Comparison of ENCODE assay signal across 30 cellular contexts in genomic region chr1:226560243-226560642, GRCh38. TPM values are rescaled to one million over a fixed set of nuclear protein-coding genes. Genes with fewer than 3 reads are reported as not detected.
"Had no signal": no experiment of that assay in that cellular context is flagged by ENCODE, and none has a peak within 500 bp of the region (broad histone marks: within the 10 kb centered on the region; RNA-seq: fewer than 3 reads in every experiment).

No MANE protein-coding gene starts in this region.

- H3K4me3 Mint-ChIP-seq: activated B cell treated with CpG ODN at 0.5 μM for 24 hours; activated CD4-positive, alpha-beta memory T cell treated with anti-CD3 and anti-CD28 coated beads, Interleukin-2, amount 10 ng/mL, durations not matched to agents 7 days and 5 days; activated CD4-positive, alpha-beta T cell treated with anti-CD3 and anti-CD28 coated beads, Interleukin-2, amount 10 ng/mL, durations not matched to agents 24 days and 14 days; activated naive CD4-positive, alpha-beta T cell treated with anti-CD3 and anti-CD28 coated beads, Interleukin-2, amount 10 ng/mL, durations not matched to agents 7 days and 5 days; activated naive CD8-positive, alpha-beta T cell treated with anti-CD3 and anti-CD28 coated beads, Interleukin-2, amount 10 ng/mL, durations not matched to agents 7 days and 5 days; activated T-cell treated with anti-CD3 and anti-CD28 coated beads, Interleukin-2, amount 50 U/mL, for 4 hours; activated T-helper 17 cell treated with anti-CD3 and anti-CD28 coated beads, Interleukin-2, amount 50 U/mL, for 72 hours; brain; dendritic cell treated with granulocyte-macrophage colony-stimulating factor and Interleukin-4, amounts not matched to agents 40 ng/mL and 50 ng/mL, for 4 days; endodermal cell; T-helper 17 cell; T-helper 2 cell treated with Interferon-gamma antibody and Interleukin-4, amounts not matched to agents 5 μg/mL and 100 μg/mL, for 36 hours had no signal

- H3K9me3 Mint-ChIP-seq: activated B cell treated with CpG ODN at 0.5 μM for 24 hours; activated CD4-positive, alpha-beta memory T cell treated with anti-CD3 and anti-CD28 coated beads, Interleukin-2, amount 10 ng/mL, durations not matched to agents 7 days and 5 days; activated CD4-positive, alpha-beta T cell treated with anti-CD3 and anti-CD28 coated beads, Interleukin-2, amount 10 ng/mL, durations not matched to agents 24 days and 14 days; activated naive CD4-positive, alpha-beta T cell treated with anti-CD3 and anti-CD28 coated beads, Interleukin-2, amount 10 ng/mL, durations not matched to agents 7 days and 5 days; activated naive CD4-positive, alpha-beta T cell treated with anti-CD3 and anti-CD28 coated beads, Interleukin-2, amount 50 U/mL, for 72 hours; activated naive CD8-positive, alpha-beta T cell treated with anti-CD3 and anti-CD28 coated beads, Interleukin-2, amount 10 ng/mL, durations not matched to agents 7 days and 5 days; activated T-cell treated with anti-CD3 and anti-CD28 coated beads, Interleukin-2, amount 50 U/mL, for 4 hours; activated T-helper 17 cell treated with anti-CD3 and anti-CD28 coated beads, Interleukin-2, amount 50 U/mL, for 72 hours; dendritic cell treated with granulocyte-macrophage colony-stimulating factor and Interleukin-4, amounts not matched to agents 40 ng/mL and 50 ng/mL, for 4 days; endodermal cell; T-helper 2 cell treated with Interferon-gamma antibody and Interleukin-4, amounts not matched to agents 5 μg/mL and 100 μg/mL, for 36 hours had no signal

- H3K27ac Mint-ChIP-seq: activated B cell treated with CpG ODN at 0.5 μM for 24 hours; activated CD4-positive, alpha-beta memory T cell treated with anti-CD3 and anti-CD28 coated beads, Interleukin-2, amount 10 ng/mL, durations not matched to agents 7 days and 5 days; activated CD4-positive, alpha-beta T cell treated with anti-CD3 and anti-CD28 coated beads, Interleukin-2, amount 10 ng/mL, durations not matched to agents 24 days and 14 days; activated naive CD4-positive, alpha-beta T cell treated with anti-CD3 and anti-CD28 coated beads, Interleukin-2, amount 10 ng/mL, durations not matched to agents 7 days and 5 days; activated naive CD4-positive, alpha-beta T cell treated with anti-CD3 and anti-CD28 coated beads, Interleukin-2, amount 50 U/mL, for 72 hours; activated naive CD8-positive, alpha-beta T cell treated with anti-CD3 and anti-CD28 coated beads, Interleukin-2, amount 10 ng/mL, durations not matched to agents 7 days and 5 days; activated T-helper 17 cell treated with anti-CD3 and anti-CD28 coated beads, Interleukin-2, amount 50 U/mL, for 72 hours; brain; dendritic cell treated with granulocyte-macrophage colony-stimulating factor and Interleukin-4, amounts not matched to agents 40 ng/mL and 50 ng/mL, for 4 days; endodermal cell; T-helper 17 cell; T-helper 2 cell treated with Interferon-gamma antibody and Interleukin-4, amounts not matched to agents 5 μg/mL and 100 μg/mL, for 36 hours had no signal

- H3K4me3 ChIP-seq: ascending aorta, breast epithelium, cardiac muscle cell, colonic mucosa, dorsolateral prefrontal cortex had no signal

- H3K9me3 ChIP-seq: ascending aorta, breast epithelium, colonic mucosa had no signal

- DNase-seq: activated B cell treated with CpG ODN at 0.5 μM for 24 hours; activated CD4-positive, alpha-beta memory T cell treated with anti-CD3 and anti-CD28 coated beads, Interleukin-2, amount 10 ng/mL, durations not matched to agents 7 days and 5 days; activated CD4-positive, alpha-beta T cell treated with anti-CD3 and anti-CD28 coated beads, Interleukin-2, amount 10 ng/mL, durations not matched to agents 24 days and 14 days; activated CD4-positive, alpha-beta T cell treated with anti-CD3 and anti-CD28 coated beads, Interleukin-2, amount 50 U/mL, for 4 hours; activated gamma-delta T cell; activated naive CD4-positive, alpha-beta T cell; activated naive CD4-positive, alpha-beta T cell treated with anti-CD3 and anti-CD28 coated beads, Interleukin-2, amount 10 ng/mL, durations not matched to agents 7 days and 5 days; activated naive CD8-positive, alpha-beta T cell treated with anti-CD3 and anti-CD28 coated beads, Interleukin-2, amount 10 ng/mL, durations not matched to agents 7 days and 5 days; activated T-cell treated with anti-CD3 and anti-CD28 coated beads, Interleukin-2, amount 50 U/mL, for 4 hours; central memory CD4-positive, alpha-beta T cell; cerebellar nuclear complex; colonic mucosa; dorsolateral prefrontal cortex; effector memory CD4-positive, alpha-beta T cell; endodermal cell; foreskin fibroblast; T-helper 1 cell; T-helper 17 cell; T1000; WERI-Rb-1 had no signal

- H3K36me3 ChIP-seq: ascending aorta, breast epithelium, cardiac muscle cell, colonic mucosa, WERI-Rb-1 had no signal

- H3K27ac ChIP-seq: ascending aorta, breast epithelium, cardiac muscle cell, colonic mucosa, dorsolateral prefrontal cortex, WERI-Rb-1 had no signal

- H3K4me1 ChIP-seq: breast epithelium, colonic mucosa had no signal

- H3K27me3 ChIP-seq: ascending aorta, breast epithelium, colonic mucosa, dorsolateral prefrontal cortex had no signal

- H3K27me3 Mint-ChIP-seq: dendritic cell treated with granulocyte-macrophage colony-stimulating factor and Interleukin-4, amounts not matched to agents 40 ng/mL and 50 ng/mL, for 4 days had no signal

- H3K36me3 Mint-ChIP-seq: activated naive CD4-positive, alpha-beta T cell treated with anti-CD3 and anti-CD28 coated beads, Interleukin-2, amount 10 ng/mL, durations not matched to agents 7 days and 5 days; activated naive CD4-positive, alpha-beta T cell treated with anti-CD3 and anti-CD28 coated beads, Interleukin-2, amount 50 U/mL, for 72 hours; activated naive CD8-positive, alpha-beta T cell treated with anti-CD3 and anti-CD28 coated beads, Interleukin-2, amount 10 ng/mL, durations not matched to agents 7 days and 5 days; brain had no signal

- ATAC-seq: activated CD4-positive, CD25-positive, alpha-beta regulatory T cell treated with anti-CD3 and anti-CD28 coated beads, Interleukin-2, amount 50 U/mL, for 24 hours; activated naive CD4-positive, alpha-beta T cell treated with anti-CD3 and anti-CD28 coated beads, Interleukin-2, amount 50 U/mL, for 72 hours; activated T-cell treated with anti-CD3 and anti-CD28 coated beads, Interleukin-2, amount 50 U/mL, for 4 hours; activated T-helper 17 cell treated with anti-CD3 and anti-CD28 coated beads, Interleukin-2, amount 50 U/mL, for 72 hours; esophagus mucosa; T-helper 17 cell had no signal

- H3K4me1 Mint-ChIP-seq: activated B cell treated with CpG ODN at 0.5 μM for 24 hours; activated CD4-positive, alpha-beta memory T cell treated with anti-CD3 and anti-CD28 coated beads, Interleukin-2, amount 10 ng/mL, durations not matched to agents 7 days and 5 days; activated CD4-positive, alpha-beta T cell treated with anti-CD3 and anti-CD28 coated beads, Interleukin-2, amount 10 ng/mL, durations not matched to agents 24 days and 14 days; activated naive CD4-positive, alpha-beta T cell treated with anti-CD3 and anti-CD28 coated beads, Interleukin-2, amount 10 ng/mL, durations not matched to agents 7 days and 5 days; activated naive CD8-positive, alpha-beta T cell treated with anti-CD3 and anti-CD28 coated beads, Interleukin-2, amount 10 ng/mL, durations not matched to agents 7 days and 5 days; activated T-helper 17 cell treated with anti-CD3 and anti-CD28 coated beads, Interleukin-2, amount 50 U/mL, for 72 hours; brain; endodermal cell had no signal

RNA-seq across cellular contexts. Expression of gene STUM, which starts 11.7 kb away (rescaled TPM):
- total RNA-seq: activated CD4-positive, alpha-beta memory T cell treated with anti-CD3 and anti-CD28 coated beads, Interleukin-2, amount 10 ng/mL, durations not matched to agents 7 days and 5 days; activated CD4-positive, alpha-beta T cell treated with anti-CD3 and anti-CD28 coated beads, Interleukin-2, amount 10 ng/mL, durations not matched to agents 24 days and 14 days; activated naive CD4-positive, alpha-beta T cell treated with anti-CD3 and anti-CD28 coated beads, Interleukin-2, amount 50 U/mL, for 72 hours; activated naive CD8-positive, alpha-beta T cell treated with anti-CD3 and anti-CD28 coated beads, Interleukin-2, amount 10 ng/mL, durations not matched to agents 7 days and 5 days; activated T-cell treated with anti-CD3 and anti-CD28 coated beads, Interleukin-2, amount 50 U/mL, for 4 hours; activated T-helper 17 cell treated with anti-CD3 and anti-CD28 coated beads, Interleukin-2, amount 50 U/mL, for 72 hours; T-helper 17 cell had no signal
